In genomic region chr15:41637086-41637485, GRCh38 we compare ENCODE assay signal across 29 cellular contexts.
"Had no signal": no experiment of that assay in that cellular context is flagged by ENCODE, and none has a peak within 500 bp of the region (broad histone marks: within the 10 kb centered on the region; RNA-seq: fewer than 3 reads in every experiment).

No MANE protein-coding gene starts in this region.

- H3K27ac Mint-ChIP-seq: activated CD4-positive, alpha-beta memory T cell treated with anti-CD3 and anti-CD28 coated beads for 36 hours; activated CD4-positive, alpha-beta T cell treated with anti-CD3 and anti-CD28 coated beads for 36 hours; activated CD4-positive, alpha-beta T cell treated with anti-CD3 and anti-CD28 coated beads, Interleukin-2, amount 10 ng/mL, durations not matched to agents 24 days and 14 days; activated naive CD8-positive, alpha-beta T cell; activated T-cell treated with anti-CD3 and anti-CD28 coated beads, Interleukin-2, amount 50 U/mL, for 24 hours; activated T-cell treated with anti-CD3 and anti-CD28 coated beads, Interleukin-2, amount 50 U/mL, for 72 hours; dendritic cell treated with granulocyte-macrophage colony-stimulating factor and Interleukin-4, amounts not matched to agents 40 ng/mL and 50 ng/mL, for 4 days had no signal

- H3K27me3 ChIP-seq: brain microvascular endothelial cell, dorsolateral prefrontal cortex, esophagus squamous epithelium, gastroesophageal sphincter had no signal

- H3K4me3 ChIP-seq: coronary artery, dorsolateral prefrontal cortex, esophagus squamous epithelium, gastroesophageal sphincter had no signal

- H3K27me3 Mint-ChIP-seq: activated CD4-positive, alpha-beta memory T cell treated with anti-CD3 and anti-CD28 coated beads for 36 hours; activated CD4-positive, alpha-beta T cell treated with anti-CD3 and anti-CD28 coated beads for 36 hours; activated CD4-positive, alpha-beta T cell treated with anti-CD3 and anti-CD28 coated beads, Interleukin-2, amount 10 ng/mL, durations not matched to agents 24 days and 14 days; activated naive CD8-positive, alpha-beta T cell; activated T-cell treated with anti-CD3 and anti-CD28 coated beads, Interleukin-2, amount 50 U/mL, for 24 hours; central memory CD8-positive, alpha-beta T cell; dendritic cell treated with granulocyte-macrophage colony-stimulating factor and Interleukin-4, amounts not matched to agents 40 ng/mL and 50 ng/mL, for 4 days had no signal

- FAIRE-seq: astrocyte, bronchial epithelial cell, endothelial cell of umbilical vein had no signal

- H3K9me3 ChIP-seq: esophagus squamous epithelium, gastroesophageal sphincter had no signal

- H3K27ac ChIP-seq: brain microvascular endothelial cell, coronary artery, dorsolateral prefrontal cortex, epithelial cell of prostate, esophagus squamous epithelium, gastroesophageal sphincter had no signal

- H3K9me3 Mint-ChIP-seq: activated CD4-positive, alpha-beta memory T cell treated with anti-CD3 and anti-CD28 coated beads for 36 hours; activated CD4-positive, alpha-beta T cell treated with anti-CD3 and anti-CD28 coated beads, Interleukin-2, amount 10 ng/mL, durations not matched to agents 24 days and 14 days; activated T-cell treated with anti-CD3 and anti-CD28 coated beads, Interleukin-2, amount 50 U/mL, for 24 hours; activated T-cell treated with anti-CD3 and anti-CD28 coated beads, Interleukin-2, amount 50 U/mL, for 72 hours; central memory CD8-positive, alpha-beta T cell; dendritic cell treated with granulocyte-macrophage colony-stimulating factor and Interleukin-4, amounts not matched to agents 40 ng/mL and 50 ng/mL, for 4 days had no signal

- H3K4me3 Mint-ChIP-seq: activated CD4-positive, alpha-beta memory T cell treated with anti-CD3 and anti-CD28 coated beads for 36 hours; activated CD4-positive, alpha-beta T cell treated with anti-CD3 and anti-CD28 coated beads for 36 hours; activated CD4-positive, alpha-beta T cell treated with anti-CD3 and anti-CD28 coated beads, Interleukin-2, amount 10 ng/mL, durations not matched to agents 24 days and 14 days; activated naive CD8-positive, alpha-beta T cell; activated T-cell treated with anti-CD3 and anti-CD28 coated beads, Interleukin-2, amount 50 U/mL, for 24 hours; activated T-cell treated with anti-CD3 and anti-CD28 coated beads, Interleukin-2, amount 50 U/mL, for 72 hours; central memory CD8-positive, alpha-beta T cell; dendritic cell treated with granulocyte-macrophage colony-stimulating factor and Interleukin-4, amounts not matched to agents 40 ng/mL and 50 ng/mL, for 4 days had no signal

- H3K4me1 ChIP-seq: esophagus squamous epithelium had no signal

- ATAC-seq: activated CD4-positive, alpha-beta T cell treated with anti-CD3 and anti-CD28 coated beads for 36 hours; activated T-cell treated with anti-CD3 and anti-CD28 coated beads, Interleukin-2, amount 50 U/mL, for 72 hours; gastroesophageal sphincter had no signal

- H3K36me3 Mint-ChIP-seq: activated CD4-positive, alpha-beta memory T cell treated with anti-CD3 and anti-CD28 coated beads for 36 hours had no signal

- DNase-seq: activated CD4-positive, alpha-beta memory T cell treated with anti-CD3 and anti-CD28 coated beads for 36 hours; activated CD4-positive, alpha-beta T cell treated with anti-CD3 and anti-CD28 coated beads for 36 hours; activated CD4-positive, alpha-beta T cell treated with anti-CD3 and anti-CD28 coated beads, Interleukin-2, amount 10 ng/mL, durations not matched to agents 24 days and 14 days; activated CD4-positive, CD25-positive, alpha-beta regulatory T cell; activated CD4-positive, CD25-positive, alpha-beta regulatory T cell treated with anti-CD3 and anti-CD28 coated beads, Interleukin-2, amount 50 U/mL, for 72 hours; activated CD8-positive, alpha-beta memory T cell treated with anti-CD3 and anti-CD28 coated beads, Interleukin-2, amount 50 U/mL, for 48 hours; activated gamma-delta T cell treated with Interleukin-2 at 50 U/mL for 16 hours; activated naive CD4-positive, alpha-beta T cell treated with anti-CD3 and anti-CD28 coated beads, Interleukin-2, amount 50 U/mL, for 16 hours; activated naive CD4-positive, alpha-beta T cell treated with Interleukin-2 at 50 U/mL for 16 hours; activated T-cell treated with anti-CD3 and anti-CD28 coated beads for 4 hours; activated T-cell treated with anti-CD3 and anti-CD28 coated beads, Interleukin-2, amount 50 U/mL, for 24 hours; activated T-cell treated with anti-CD3 and anti-CD28 coated beads, Interleukin-2, amount 50 U/mL, for 72 hours; amniotic stem cell; anterior cingulate cortex; brain microvascular endothelial cell; dorsolateral prefrontal cortex; effector memory CD4-positive, alpha-beta T cell; esophagus squamous epithelium; foreskin melanocyte; T-helper 2 cell had no signal

- H3K36me3 ChIP-seq: brain microvascular endothelial cell, esophagus squamous epithelium had no signal
